In genomic region chr5:179344301-179345178, GRCh38 we compare ENCODE assay signal across 10 cellular contexts. TPM values are rescaled to one million over a fixed set of nuclear protein-coding genes. Genes with fewer than 3 reads are reported as not detected.
DNase-seq lines count a peak whose midpoint lies in the region; ATAC-seq and TF ChIP-seq lines count a peak whose summit lies in the region.
"Had no signal": no experiment of that assay in that cellular context is flagged by ENCODE, and none has a peak within 500 bp of the region (broad histone marks: within the 10 kb centered on the region; RNA-seq: fewer than 3 reads in every experiment).

No MANE protein-coding gene starts in this region.

- H3K9me3 ChIP-seq in neuronal stem cell (replicated peaks in 1 of 2; ENCODE audit: control insufficient read depth in 2 of 2, insufficient read depth in 1 of 2, low read depth in 1 of 2, low read length in 2 of 2) (no peaks in the 10 kb centered on the region), T-helper 17 cell (ENCODE audit: control insufficient read depth, low read length, poor library complexity, severe bottlenecking) (no peaks in the 10 kb centered on the region)

- no peak overlapping the region for H2BK12ac ChIP-seq in neuronal stem cell (ENCODE audit: low read length)

- peak overlapping the region; percentile 53 for H2BK120ac ChIP-seq in neuronal stem cell (ENCODE audit: low read depth, low read length)

- no peak overlapping the region for H3K4me3 Mint-ChIP-seq in T-helper 17 cell
- H3K4me3 Mint-ChIP-seq: activated T-helper 17 cell treated with anti-CD3 and anti-CD28 coated beads, Interleukin-2, amount 50 U/mL, for 72 hours had no signal

- H3K4me3 ChIP-seq in neuronal stem cell (ENCODE audit: low read length in 2 of 2): peak overlapping the region in 1 of 2 donors; percentile 81

- H3K4ac ChIP-seq in neuronal stem cell (ENCODE audit: low read length): no peak overlapping the region

- no peak overlapping the region for H4K8ac ChIP-seq in neuronal stem cell (ENCODE audit: low read depth, low read length)

- peak overlapping the region; percentile 85 for H2AFZ ChIP-seq in neuronal stem cell (ENCODE audit: low read length)

- DNase-seq in AG08396 (ENCODE audit: low spot score) (peak; percentile 75), NCI-H69 (lab: John Stamatoyannopoulos, UW) (peak; percentile 36), foreskin keratinocyte (no peak), neuronal stem cell (ENCODE audit: low spot score) (peak; percentile 29), T-helper 17 cell (no peak), GM19240 (ENCODE audit: insufficient read length, low spot score) (no peak), kidney tubule cell (ENCODE audit: low spot score) (no peak), NCI-H1436 treated with DMSO at 0.1 percent for 48 hours (lab: John Stamatoyannopoulos, UW) (no peak)

- H3K27ac ChIP-seq in foreskin keratinocyte: no peak overlapping the region
- no peak overlapping the region for H3K27ac ChIP-seq in neuronal stem cell (replicated peaks; ENCODE audit: low read length)

- H3K36me3 ChIP-seq in neuronal stem cell (replicated peaks in 1 of 2; ENCODE audit: control insufficient read depth in 2 of 2, insufficient read depth in 2 of 2, low read length in 2 of 2): no peaks in the 10 kb centered on the region

- peaks cover 4% of the 10 kb centered on the region for H3K36me3 Mint-ChIP-seq in T-helper 17 cell (ENCODE audit: low read depth)
- H3K36me3 Mint-ChIP-seq: memory B cell had no signal

- peaks cover 48% of the 10 kb centered on the region for H3K27me3 ChIP-seq in foreskin keratinocyte
- H3K27me3 ChIP-seq in neuronal stem cell (ENCODE audit: control insufficient read depth in 3 of 3, insufficient read depth in 3 of 3, low read depth in 1 of 3, low read length in 3 of 3): peaks cover 10 to 82% (median 46%) of the 10 kb centered on the region in 3 experiments

- peaks cover 9% of the 10 kb centered on the region for H3K4me1 Mint-ChIP-seq in T-helper 17 cell
- H3K4me1 Mint-ChIP-seq: activated T-helper 17 cell treated with anti-CD3 and anti-CD28 coated beads, Interleukin-2, amount 50 U/mL, for 72 hours had no signal

- WGBS in neuronal stem cell (ENCODE audit: extremely low coverage in 2 of 2, insufficient read length in 2 of 2, insufficient replicate concordance in 1 of 2), 2 donors: no CpG with 5 or more reads among the region's 92 CpGs

- no peak overlapping the region for H4K91ac ChIP-seq in neuronal stem cell (ENCODE audit: low read depth, low read length, poor library complexity)

- no peaks in the 10 kb centered on the region for H3K79me1 ChIP-seq in neuronal stem cell (ENCODE audit: low read depth, low read length)

- no peaks in the 10 kb centered on the region for H3K4me1 ChIP-seq in foreskin keratinocyte
- H3K4me1 ChIP-seq in neuronal stem cell (ENCODE audit: control insufficient read depth in 2 of 2, insufficient read depth in 1 of 2, low read depth in 1 of 2, low read length in 2 of 2): peaks cover 4 to 12% of the 10 kb centered on the region in 2 donors

- no peak overlapping the region for H2BK5ac ChIP-seq in neuronal stem cell (ENCODE audit: low read length)

- H2AK5ac ChIP-seq in neuronal stem cell (ENCODE audit: low read depth, low read length): peak overlapping the region; percentile 35

- H3K27me3 Mint-ChIP-seq in T-helper 17 cell: peaks cover 76% of the 10 kb centered on the region

- no peak overlapping the region for H3K23ac ChIP-seq in neuronal stem cell (ENCODE audit: low read depth, low read length, poor library complexity)

- peak; percentile 4 for ATAC-seq in foreskin keratinocyte
- no peak for ATAC-seq in T-helper 17 cell
- ATAC-seq: activated T-helper 17 cell treated with anti-CD3 and anti-CD28 coated beads, Interleukin-2, amount 50 U/mL, for 72 hours had no signal

- H3K27ac Mint-ChIP-seq in T-helper 17 cell: no peak overlapping the region
- H3K27ac Mint-ChIP-seq: activated T-helper 17 cell treated with anti-CD3 and anti-CD28 coated beads, Interleukin-2, amount 50 U/mL, for 72 hours; memory B cell had no signal

- peak overlapping the region; percentile 72 for H3K14ac ChIP-seq in neuronal stem cell (ENCODE audit: low read length)

- H3K18ac ChIP-seq in neuronal stem cell (ENCODE audit: low read length): peak overlapping the region; percentile 95

- peak overlapping the region; percentile 87 for H3K9ac ChIP-seq in neuronal stem cell (ENCODE audit: low read depth, low read length, poor library complexity)

- H3K4me2 ChIP-seq in neuronal stem cell (ENCODE audit: insufficient read depth, low read length, poor library complexity, severe bottlenecking): peak overlapping the region; percentile 99

- TF ChIP-seq CTCF in foreskin keratinocyte (conservative IDR thresholded peaks at IDR 0.05): no peak

- peak overlapping the region; percentile 31 for H2BK15ac ChIP-seq in neuronal stem cell (ENCODE audit: low read length)

RNA-seq across cellular contexts. Expression of gene ADAMTS2, which starts 0.7 kb away (rescaled TPM):
- total RNA-seq in foreskin keratinocyte: not detected in 2 replicates
- not detected in 2 replicates for polyA plus RNA-seq in foreskin keratinocyte
- 5.3 TPM for polyA plus RNA-seq in neuronal stem cell (2013, experiment 1 of 2)
- polyA plus RNA-seq in neuronal stem cell (2013, experiment 2 of 2): 5.7 TPM
- not detected for total RNA-seq in T-helper 17 cell
- total RNA-seq: activated T-helper 17 cell treated with anti-CD3 and anti-CD28 coated beads, Interleukin-2, amount 50 U/mL, for 72 hours had no signal

Comparison
In these comparisons a context has a peak if more than half of its experiments do, and no peak if none do; other contexts are left out.
1. DNase-seq: peak in AG08396 (single experiment), NCI-H69 (single experiment) and neuronal stem cell (single experiment); none in foreskin keratinocyte (0 of 2), T-helper 17 cell (0 of 3), GM19240 (single experiment), kidney tubule cell (single experiment) and NCI-H1436 treated with DMSO at 0.1 percent for 48 hours (single experiment).